8 cellular contexts compared by ENCODE assay signal in the genomic region with DNA sequence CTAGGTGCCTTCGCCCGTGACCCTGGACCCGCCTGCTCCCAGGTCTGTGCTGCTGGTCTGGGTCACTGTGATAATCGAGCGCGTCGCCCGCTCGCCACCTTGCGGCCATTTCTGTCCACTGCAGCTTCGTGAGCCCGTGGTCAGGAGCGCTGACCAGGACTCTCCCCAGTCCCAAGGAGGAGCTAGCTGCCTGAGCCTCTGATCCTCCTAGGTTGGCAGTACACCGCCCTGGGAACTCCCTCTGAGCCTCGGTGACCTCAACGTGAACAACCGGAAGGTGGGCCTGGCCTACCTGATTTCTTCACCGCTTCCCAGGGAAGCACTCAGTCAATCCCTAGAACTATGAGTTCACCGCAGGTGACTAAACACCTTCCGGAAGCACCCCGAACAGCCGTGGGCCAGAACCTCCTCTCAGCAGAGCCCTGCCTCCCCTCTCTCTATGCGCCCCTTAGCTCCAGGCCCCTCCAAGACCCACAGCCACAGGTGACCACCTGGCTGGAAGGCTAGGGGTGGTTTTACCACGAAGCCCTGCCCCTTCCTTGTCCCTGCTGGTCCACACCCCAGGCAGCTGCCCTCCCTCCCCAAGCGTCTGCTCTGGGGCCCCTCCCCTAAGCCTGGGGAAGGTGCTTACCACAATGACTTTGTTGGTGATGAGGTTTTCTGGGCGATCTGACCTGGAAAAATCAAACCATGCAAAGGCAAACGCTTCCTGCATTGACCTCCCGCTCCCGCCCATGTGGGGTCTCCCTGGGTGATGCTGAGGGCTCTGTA. TPM values are rescaled to one million over a fixed set of nuclear protein-coding genes. Genes with fewer than 3 reads are reported as not detected.
DNase-seq lines count a peak whose midpoint lies in the region; ATAC-seq, FAIRE-seq and TF ChIP-seq lines count a peak whose summit lies in the region.

No MANE protein-coding gene starts in this region.

- no peaks in the 10 kb centered on the region for H3K9me3 Mint-ChIP-seq in natural killer cell

- intact Hi-C loops in natural killer cell (cut with micrococcal nuclease) = loop anchor here (1.0 kb wide), 1 partner anchor 95 kb away; no protein-coding TSS in a partner anchor

- peak overlapping the region; percentile 9 for H3K4me3 Mint-ChIP-seq in natural killer cell

- CTCF ChIA-PET in A549 (lab: Yijun Ruan, JAX) = interaction anchor here (0.6 to 14.7 kb wide), 44 partner anchors 9 to 402 kb away, joined by 3 to 247 read pairs (median 4); a partner anchor contains a TSS

- no peak overlapping the region for H3K9ac ChIP-seq in fibroblast of lung (ENCODE audit: insufficient read depth, low read length)

- H3K4me2 ChIP-seq in A549 (peak overlapping the region; percentile 47), fibroblast of lung (ENCODE audit: extremely low read depth, insufficient read depth, low read length) (no peak overlapping the region)

- 0 out of 6 replicates have a peak overlapping the region, but pooled peaks of 1 of the 2 experiments have one; percentile 28 for H3K27ac ChIP-seq in A549
- H3K27ac ChIP-seq in fibroblast of lung (ENCODE audit: insufficient read depth, low read length) = no peak overlapping the region
- H3K27ac ChIP-seq in thoracic aorta = no peak overlapping the region

- H2AFZ ChIP-seq in fibroblast of lung (ENCODE audit: low read length) = no peak overlapping the region

- peaks cover 7 to 9% of the 10 kb centered on the region in 2 donors for H3K4me1 Mint-ChIP-seq in natural killer cell

- H3K79me2 ChIP-seq in fibroblast of lung (ENCODE audit: control insufficient read depth, insufficient read depth, low read length) = no peaks in the 10 kb centered on the region

- TF ChIP-seq RAD21 in A549 (conservative IDR thresholded peaks at IDR 0.05 in 1 of 2, IDR thresholded peaks at IDR 0.05 in 1 of 2) = peak; percentile 64 to 78

- H3K36me3 Mint-ChIP-seq in natural killer cell = no peaks in the 10 kb centered on the region

- DNase-seq in A549 (ENCODE audit: low read depth in 1 of 2, low spot score in 1 of 2) = peak; percentile 52 to 66
- peak; percentile 14 for DNase-seq in NOMO-1 treated with DMSO at 0.1 percent for 48 hours (lab: John Stamatoyannopoulos, UW; ENCODE audit: unreplicated experiment)
- DNase-seq in activated T-cell treated with anti-CD3 and anti-CD28 coated beads, Interleukin-2, amount 50 U/mL, for 1 hour = peak; percentile 44
- peak; percentile 25 to 43 for DNase-seq in fibroblast of lung (ENCODE audit: low read depth in 2 of 2)
- peak; percentile 42 for DNase-seq in natural killer cell
- no peak for DNase-seq in thoracic aorta (ENCODE audit: low spot score)

- 72% methylated on average over 5 of the region's 29 CpGs for WGBS in A549 (ENCODE audit: missing lambda C conversion rate)

- POLR2A ChIA-PET in A549 (lab: Yijun Ruan, JAX) = no interaction called here

- no peak for TF ChIP-seq EP300 in A549 (IDR thresholded peaks at IDR 0.05)

- H3K4me1 ChIP-seq in A549 (no peaks in the 10 kb centered on the region), fibroblast of lung (ENCODE audit: control insufficient read depth, extremely low read depth, insufficient read depth, low read length) (no peaks in the 10 kb centered on the region), thoracic aorta (ENCODE audit: control insufficient read depth in 1 of 2, low read depth in 2 of 2) (no peaks in the 10 kb centered on the region)

- no peak overlapping the region for H3K27ac Mint-ChIP-seq in natural killer cell

- ATAC-seq in A549 (peak; percentile 86 to 96), natural killer cell (peak; percentile 67 to 86 (median 79)), thoracic aorta (ENCODE audit: insufficient number of reproducible peaks, low FRiP score, low read depth) (peak; percentile 81), GM21447 (IDR thresholded peaks at IDR 0.05; ENCODE audit: unreplicated experiment) (no peak)

- H3K4me3 ChIP-seq in A549 (no peak overlapping the region), fibroblast of lung (replicated peaks in 1 of 4; ENCODE audit: control extremely low read depth in 1 of 4, insufficient read depth in 1 of 4, low read depth in 3 of 4, low read length in 4 of 4) (no peak overlapping the region), thoracic aorta (no peak overlapping the region)

- H4K20me1 ChIP-seq in fibroblast of lung (ENCODE audit: control insufficient read depth, extremely low read depth, insufficient read depth, low read length) = no peaks in the 10 kb centered on the region

- H3K36me3 ChIP-seq in fibroblast of lung (ENCODE audit: control insufficient read depth, insufficient read depth, low read length) = no peaks in the 10 kb centered on the region
- no peaks in the 10 kb centered on the region for H3K36me3 ChIP-seq in thoracic aorta

- peaks cover 9 to 15% of the 10 kb centered on the region in 2 donors for H3K27me3 Mint-ChIP-seq in natural killer cell (ENCODE audit: low read depth in 2 of 2)

- TF ChIP-seq POLR2A in A549 (IDR thresholded peaks at IDR 0.05; ENCODE audit: low read length) = no peak

- peak; percentile 67 for TF ChIP-seq CTCF in A549 (IDR thresholded peaks at IDR 0.05)
- peak; percentile 95 for TF ChIP-seq CTCF in GM12874 (IDR thresholded peaks at IDR 0.05; ENCODE audit: insufficient read depth, low read depth, low read length)
- peak; percentile 78 to 90 for TF ChIP-seq CTCF in fibroblast of lung (conservative IDR thresholded peaks at IDR 0.05 in 1 of 2, IDR thresholded peaks at IDR 0.05 in 1 of 2; ENCODE audit: low read depth in 1 of 2, low read length in 2 of 2)
- TF ChIP-seq CTCF in natural killer cell (IDR thresholded peaks at IDR 0.05) = peak; percentile 83
- peak; percentile 94 for TF ChIP-seq CTCF in thoracic aorta (IDR thresholded peaks at IDR 0.05)

- no peak for FAIRE-seq in A549 (lab: Jason Lieb, UNC)

- peaks cover 15% of the 10 kb centered on the region for H3K27me3 ChIP-seq in fibroblast of lung (ENCODE audit: control insufficient read depth, insufficient read depth, low read length)
- no peaks in the 10 kb centered on the region for H3K27me3 ChIP-seq in thoracic aorta (replicated peaks; ENCODE audit: insufficient read depth)

- H3K9me3 ChIP-seq in A549 (no peaks in the 10 kb centered on the region), fibroblast of lung (ENCODE audit: control insufficient read depth, insufficient read depth, low read depth, low read length) (no peaks in the 10 kb centered on the region), thoracic aorta (no peaks in the 10 kb centered on the region)

TF ChIP-seq in A549, 52 proteins besides CTCF, POLR2A, EP300 and RAD21:
- TF ChIP-seq RNF2 (IDR thresholded peaks at IDR 0.05; ENCODE audit: borderline replicate concordance, low read depth) (no peak), SMC3 (IDR thresholded peaks at IDR 0.05) (peak; percentile 76), ZSCAN20 (CRISPR knock-in tag; IDR thresholded peaks at IDR 0.05) (no peak), CHD2 (IDR thresholded peaks at IDR 0.05; ENCODE audit: low read length, partially characterized antibody) (no peak), CHD4 (IDR thresholded peaks at IDR 0.05; ENCODE audit: borderline replicate concordance) (no peak), HOXB5 (CRISPR knock-in tag; IDR thresholded peaks at IDR 0.05) (no peak)
- TF ChIP-seq, protein P1, sequence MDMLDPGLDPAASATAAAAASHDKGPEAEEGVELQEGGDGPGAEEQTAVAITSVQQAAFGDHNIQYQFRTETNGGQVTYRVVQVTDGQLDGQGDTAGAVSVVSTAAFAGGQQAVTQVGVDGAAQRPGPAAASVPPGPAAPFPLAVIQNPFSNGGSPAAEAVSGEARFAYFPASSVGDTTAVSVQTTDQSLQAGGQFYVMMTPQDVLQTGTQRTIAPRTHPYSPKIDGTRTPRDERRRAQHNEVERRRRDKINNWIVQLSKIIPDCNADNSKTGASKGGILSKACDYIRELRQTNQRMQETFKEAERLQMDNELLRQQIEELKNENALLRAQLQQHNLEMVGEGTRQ (IDR thresholded peaks at IDR 0.05) = no peak
- TF ChIP-seq, protein P2, sequence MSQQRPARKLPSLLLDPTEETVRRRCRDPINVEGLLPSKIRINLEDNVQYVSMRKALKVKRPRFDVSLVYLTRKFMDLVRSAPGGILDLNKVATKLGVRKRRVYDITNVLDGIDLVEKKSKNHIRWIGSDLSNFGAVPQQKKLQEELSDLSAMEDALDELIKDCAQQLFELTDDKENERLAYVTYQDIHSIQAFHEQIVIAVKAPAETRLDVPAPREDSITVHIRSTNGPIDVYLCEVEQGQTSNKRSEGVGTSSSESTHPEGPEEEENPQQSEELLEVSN (IDR thresholded peaks at IDR 0.05; ENCODE audit: borderline replicate concordance, low read depth) = no peak

RNA-seq across cellular contexts. Expression of a gene that starts 9.7 kb away (rescaled TPM):
- polyA plus RNA-seq in A549 (2011; rRNA removed) (not detected in 2 replicates), A549 (2017; fragmentation: RNase III; extraction: RNeasy Plus Mini Kit Qiagen cat#74134 plus additional on column Dnase treatment) (not detected in 3 replicates), fibroblast of lung (not detected in 2 replicates)
- not detected in 2 replicates for polyA plus RNA-seq in A549 (2012; cell fraction: cytosol; rRNA removed)
- polyA plus RNA-seq in A549 (2012; cell fraction: nucleus; rRNA removed) = not detected in 2 replicates
- polyA minus RNA-seq in A549 (2011; rRNA and poly(A)+ RNA removed) = not detected in 2 replicates
- total RNA-seq in fibroblast of lung (not detected in 2 replicates), natural killer cell (not detected), thoracic aorta (not detected)
- polyA plus RNA-seq in fibroblast of lung (2012) = not detected in 2 replicates
- not detected in 2 replicates for polyA minus RNA-seq in fibroblast of lung (ENCODE audit: low replicate concordance)
